Comparison of ENCODE assay signal across 14 cellular contexts in genomic region chr10:101995451-101996063, GRCh38.
A peak's percentile ranks its signal among the peaks of the same experiment; 100 is the strongest.
DNase-seq lines count a peak whose midpoint lies in the region; ATAC-seq and TF ChIP-seq lines count a peak whose summit lies in the region.
"Had no signal": no experiment of that assay in that cellular context is flagged by ENCODE, and none has a peak within 500 bp of the region (broad histone marks: within the 10 kb centered on the region; RNA-seq: fewer than 3 reads in every experiment).

No MANE protein-coding gene starts in this region.

- H3K4me3 ChIP-seq in astrocyte of the spinal cord (ENCODE audit: low read depth, low read length) = no peak overlapping the region
- H3K4me3 ChIP-seq in liver (ENCODE audit: low read depth in 1 of 3, low read length in 3 of 3) = no peak overlapping the region
- H3K4me3 ChIP-seq: gastroesophageal sphincter had no signal

- H3K9me3 Mint-ChIP-seq in HFFc6 (no peaks in the 10 kb centered on the region), osteocyte (ENCODE audit: unreplicated experiment) (no peaks in the 10 kb centered on the region)
- H3K9me3 Mint-ChIP-seq: activated naive CD8-positive, alpha-beta T cell treated with anti-CD3 and anti-CD28 coated beads for 36 hours; neural crest cell had no signal

- H3K36me3 Mint-ChIP-seq in HFFc6 (ENCODE audit: low read depth) = peaks cover 14% of the 10 kb centered on the region; the same call in 1 of the 2 replicates
- H3K36me3 Mint-ChIP-seq in osteocyte (ENCODE audit: unreplicated experiment) = peaks cover 37% of the 10 kb centered on the region

- H3K36me3 ChIP-seq in liver (ENCODE audit: control insufficient read depth in 4 of 4, insufficient read depth in 3 of 4, low read depth in 1 of 4, low read length in 3 of 4) = peaks cover 11 to 35% (median 25%) of the 10 kb centered on the region in 4 donors

- DNase-seq in A172 (ENCODE audit: low spot score) = peak; percentile 33
- DNase-seq in HFFc6 = peak; percentile 4
- peak; percentile 35 for DNase-seq in astrocyte of the spinal cord (ENCODE audit: low read depth, low spot score)
- DNase-seq in osteocyte (ENCODE audit: extremely low spot score, unreplicated experiment) = no peak
- DNase-seq: activated naive CD8-positive, alpha-beta T cell treated with anti-CD3 and anti-CD28 coated beads for 36 hours; NCI-H2171; OCI-M1; stimulated activated CD4-positive, alpha-beta T cell treated with anti-CD3 and anti-CD28 coated beads, Interleukin-12 subunit alpha, Interleukin-12 subunit beta, amount 100 ng/mL, for 4 hours had no signal

- H3K27ac Mint-ChIP-seq in HFFc6 = peak overlapping the region; percentile 12; the same call in 1 of the 2 replicates
- H3K27ac Mint-ChIP-seq in osteocyte (ENCODE audit: unreplicated experiment) = no peak overlapping the region
- H3K27ac Mint-ChIP-seq: activated naive CD8-positive, alpha-beta T cell treated with anti-CD3 and anti-CD28 coated beads for 36 hours had no signal

- in situ Hi-C loops in astrocyte of the spinal cord (cut with HindIII; ENCODE audit: low sequenced_read_pairs) = no loop called here

- peaks cover 16% of the 10 kb centered on the region for H3K4me1 Mint-ChIP-seq in HFFc6 (ENCODE audit: low read depth)
- peaks cover 12% of the 10 kb centered on the region for H3K4me1 Mint-ChIP-seq in osteocyte (ENCODE audit: unreplicated experiment)
- H3K4me1 Mint-ChIP-seq: neural crest cell had no signal

- ATAC-seq in HG02798 (IDR thresholded peaks at IDR 0.05; ENCODE audit: poor library complexity, unreplicated experiment) = no peak
- ATAC-seq in GM21381 (IDR thresholded peaks at IDR 0.05; ENCODE audit: unreplicated experiment) = no peak
- no peak for ATAC-seq in GM18909 (IDR thresholded peaks at IDR 0.05; ENCODE audit: poor library complexity, unreplicated experiment)
- ATAC-seq: gastroesophageal sphincter had no signal

- H3K27me3 Mint-ChIP-seq in HFFc6 (ENCODE audit: insufficient read depth) (no peaks in the 10 kb centered on the region), osteocyte (ENCODE audit: unreplicated experiment) (no peaks in the 10 kb centered on the region)
- H3K27me3 Mint-ChIP-seq: activated naive CD8-positive, alpha-beta T cell treated with anti-CD3 and anti-CD28 coated beads for 36 hours had no signal

- H3K4me3 Mint-ChIP-seq in HFFc6 = no peak overlapping the region
- no peak overlapping the region for H3K4me3 Mint-ChIP-seq in osteocyte (ENCODE audit: unreplicated experiment)
- H3K4me3 Mint-ChIP-seq: activated naive CD8-positive, alpha-beta T cell treated with anti-CD3 and anti-CD28 coated beads for 36 hours; neural crest cell had no signal

- H3K9ac ChIP-seq in liver (ENCODE audit: low read depth in 1 of 2, low read length in 2 of 2) = no peak overlapping the region

- 55% methylated on average over 1 of the region's 1 CpG for WGBS in liver

- no peaks in the 10 kb centered on the region for H3K27me3 ChIP-seq in liver (ENCODE audit: control insufficient read depth in 4 of 4, insufficient read depth in 4 of 4, low read length in 3 of 4)
- H3K27me3 ChIP-seq: gastroesophageal sphincter had no signal

- TF ChIP-seq RAD21 in liver (IDR thresholded peaks at IDR 0.05) = no peak

- TF ChIP-seq CTCF in HFFc6 (IDR thresholded peaks at IDR 0.05) = no peak
- no peak for TF ChIP-seq CTCF in astrocyte of the spinal cord (IDR thresholded peaks at IDR 0.05; ENCODE audit: low read depth, low read length)
- TF ChIP-seq CTCF in liver (IDR thresholded peaks at IDR 0.05; ENCODE audit: low read depth, low read length, missing input control) = no peak
- no peak for TF ChIP-seq CTCF in osteocyte (IDR thresholded peaks at IDR 0.05)

- H3K9me3 ChIP-seq in liver (ENCODE audit: control insufficient read depth in 4 of 4, low read length in 3 of 4) = no peaks in the 10 kb centered on the region
- H3K9me3 ChIP-seq: gastroesophageal sphincter had no signal

- H3K27ac ChIP-seq in liver (ENCODE audit: low read depth in 1 of 2, low read length in 2 of 2) = peak overlapping the region; percentile 1 to 30
- H3K27ac ChIP-seq: gastroesophageal sphincter had no signal

- peaks cover 0 to 6% (median 2%) of the 10 kb centered on the region in 4 donors for H3K4me1 ChIP-seq in liver (ENCODE audit: control insufficient read depth in 4 of 4, insufficient read depth in 4 of 4, low read length in 3 of 4)

TF ChIP-seq in liver, 16 proteins besides CTCF, POLR2A, EP300 and RAD21:
- no peak for TF ChIP-seq GABPA (IDR thresholded peaks at IDR 0.05 in 1 of 2, conservative IDR thresholded peaks at IDR 0.05 in 1 of 2)
- peak; percentile 10 to 51 for TF ChIP-seq RXRA (IDR thresholded peaks at IDR 0.05)
- TF ChIP-seq HNF4A (conservative IDR thresholded peaks at IDR 0.05) = peak; percentile 24 to 43
- TF ChIP-seq, protein P1, sequence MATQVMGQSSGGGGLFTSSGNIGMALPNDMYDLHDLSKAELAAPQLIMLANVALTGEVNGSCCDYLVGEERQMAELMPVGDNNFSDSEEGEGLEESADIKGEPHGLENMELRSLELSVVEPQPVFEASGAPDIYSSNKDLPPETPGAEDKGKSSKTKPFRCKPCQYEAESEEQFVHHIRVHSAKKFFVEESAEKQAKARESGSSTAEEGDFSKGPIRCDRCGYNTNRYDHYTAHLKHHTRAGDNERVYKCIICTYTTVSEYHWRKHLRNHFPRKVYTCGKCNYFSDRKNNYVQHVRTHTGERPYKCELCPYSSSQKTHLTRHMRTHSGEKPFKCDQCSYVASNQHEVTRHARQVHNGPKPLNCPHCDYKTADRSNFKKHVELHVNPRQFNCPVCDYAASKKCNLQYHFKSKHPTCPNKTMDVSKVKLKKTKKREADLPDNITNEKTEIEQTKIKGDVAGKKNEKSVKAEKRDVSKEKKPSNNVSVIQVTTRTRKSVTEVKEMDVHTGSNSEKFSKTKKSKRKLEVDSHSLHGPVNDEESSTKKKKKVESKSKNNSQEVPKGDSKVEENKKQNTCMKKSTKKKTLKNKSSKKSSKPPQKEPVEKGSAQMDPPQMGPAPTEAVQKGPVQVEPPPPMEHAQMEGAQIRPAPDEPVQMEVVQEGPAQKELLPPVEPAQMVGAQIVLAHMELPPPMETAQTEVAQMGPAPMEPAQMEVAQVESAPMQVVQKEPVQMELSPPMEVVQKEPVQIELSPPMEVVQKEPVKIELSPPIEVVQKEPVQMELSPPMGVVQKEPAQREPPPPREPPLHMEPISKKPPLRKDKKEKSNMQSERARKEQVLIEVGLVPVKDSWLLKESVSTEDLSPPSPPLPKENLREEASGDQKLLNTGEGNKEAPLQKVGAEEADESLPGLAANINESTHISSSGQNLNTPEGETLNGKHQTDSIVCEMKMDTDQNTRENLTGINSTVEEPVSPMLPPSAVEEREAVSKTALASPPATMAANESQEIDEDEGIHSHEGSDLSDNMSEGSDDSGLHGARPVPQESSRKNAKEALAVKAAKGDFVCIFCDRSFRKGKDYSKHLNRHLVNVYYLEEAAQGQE (IDR thresholded peaks at IDR 0.05) = no peak
- TF ChIP-seq TAF1 (conservative IDR thresholded peaks at IDR 0.05) = no peak
- TF ChIP-seq JUND (IDR thresholded peaks at IDR 0.05) = peak; percentile 37 to 76
